Comparison of ENCODE assay signal across 1 cellular context in genomic region chr12:102144221-102144620, GRCh38.
TF ChIP-seq lines count a peak whose summit lies in the region.

No MANE protein-coding gene starts in this region.

TF ChIP-seq in GM12878, 131 proteins besides CTCF, POLR2A, EP300 and RAD21 (continued from another document):
- no peak for TF ChIP-seq BCLAF1 (IDR thresholded peaks at IDR 0.05)
- no peak for TF ChIP-seq TAF1 (IDR thresholded peaks at IDR 0.05; ENCODE audit: borderline replicate concordance, low read depth, low read length)
- TF ChIP-seq MEF2B (IDR thresholded peaks at IDR 0.05; ENCODE audit: partially characterized antibody, poor library complexity, severe bottlenecking), result no peak
- TF ChIP-seq HCFC1 (IDR thresholded peaks at IDR 0.05; ENCODE audit: low read length), result no peak
- TF ChIP-seq E4F1 (IDR thresholded peaks at IDR 0.05; ENCODE audit: borderline replicate concordance, partially characterized antibody), result no peak
